In genomic region chr2:64017811-64018714, GRCh38 we compare ENCODE assay signal across 8 cellular contexts. TPM values are rescaled to one million over a fixed set of nuclear protein-coding genes. Genes with fewer than 3 reads are reported as not detected.
DNase-seq lines count a peak whose midpoint lies in the region; ATAC-seq and TF ChIP-seq lines count a peak whose summit lies in the region.

No MANE protein-coding gene starts in this region.

- H3K27ac ChIP-seq in BLaER1: peak overlapping the region; percentile 96
- no peak overlapping the region for H3K27ac ChIP-seq in H9 (ENCODE audit: insufficient read length, low read depth, low read length)
- H3K27ac ChIP-seq in mammary epithelial cell (ENCODE audit: insufficient read depth, low read depth, low read length): peak overlapping the region; percentile 88
- H3K27ac ChIP-seq in stomach smooth muscle (ENCODE audit: low read length): peak overlapping the region; percentile 89

- peaks cover 4% of the 10 kb centered on the region for H3K23me2 ChIP-seq in H9 (ENCODE audit: insufficient read length, low read depth, low read length, poor library complexity, severe bottlenecking)

- H2AFZ ChIP-seq in H9 (ENCODE audit: low read length) (no peak overlapping the region), mammary epithelial cell (ENCODE audit: low read depth, low read length) (peak overlapping the region; percentile 100)

- H4K8ac ChIP-seq in H9 (replicated peaks; ENCODE audit: insufficient read length, low read depth, low read length): no peak overlapping the region

- H4K5ac ChIP-seq in H9 (ENCODE audit: insufficient read length, low read depth, low read length): no peak overlapping the region

- no peaks in the 10 kb centered on the region for H3K36me3 Mint-ChIP-seq in H9 (ENCODE audit: insufficient read depth in 1 of 3, low read depth in 3 of 3)

- H2AK5ac ChIP-seq in H9 (ENCODE audit: insufficient read length, low read length): no peak overlapping the region

- no peaks in the 10 kb centered on the region for H3K79me1 ChIP-seq in H9 (ENCODE audit: insufficient read depth, low read depth, low read length, poor library complexity, severe bottlenecking)

- H3K27ac Mint-ChIP-seq in H9: peak overlapping the region; percentile 85 to 91 (median 91)

- TSS peak; percentile 27 for BruUV-seq in mammary epithelial cell (replicated peaks; lab: Mats Ljungman, UMichigan)

- CTCF ChIA-PET in mammary epithelial cell (lab: Charles Lee; ENCODE audit: low non-redundant PET): no interaction called here

- DNase-seq in H9 (no peak), NT2/D1 (ENCODE audit: low read depth, low spot score) (no peak), mammary epithelial cell (peak; percentile 60), kidney tubule cell (ENCODE audit: low spot score) (peak; percentile 44)

- H2BK12ac ChIP-seq in H9 (ENCODE audit: insufficient read length, low read depth, low read length): no peak overlapping the region

- peaks cover 36% of the 10 kb centered on the region for H4K20me1 ChIP-seq in BLaER1
- no peaks in the 10 kb centered on the region for H4K20me1 ChIP-seq in H9 (ENCODE audit: control insufficient read depth, insufficient read depth, insufficient read length)
- no peaks in the 10 kb centered on the region for H4K20me1 ChIP-seq in mammary epithelial cell (ENCODE audit: insufficient read depth, low read length)

- H3K9me3 ChIP-seq in BLaER1 (no peaks in the 10 kb centered on the region), H9 (ENCODE audit: control insufficient read depth, low read depth, low read length) (no peaks in the 10 kb centered on the region), NT2/D1 (ENCODE audit: insufficient read depth, low read length) (no peaks in the 10 kb centered on the region), mammary epithelial cell (replicated peaks; ENCODE audit: insufficient read depth, low read length) (no peaks in the 10 kb centered on the region), stomach smooth muscle (ENCODE audit: control insufficient read depth in 2 of 2, low read length in 2 of 2) (no peaks in the 10 kb centered on the region)

- H3K9ac ChIP-seq in BLaER1 (peak overlapping the region; percentile 96), H9 (ENCODE audit: extremely low read depth, insufficient read length, low read length) (peak overlapping the region; percentile 10), NT2/D1 (ENCODE audit: insufficient read length, low read depth) (peak overlapping the region; percentile 82), mammary epithelial cell (ENCODE audit: insufficient read depth, low read length) (peak overlapping the region; percentile 88), stomach smooth muscle (ENCODE audit: low read length in 2 of 2) (peak overlapping the region; percentile 83 to 90)

- intact Hi-C loops in mammary epithelial cell (cut with micrococcal nuclease): loop anchor here (10.0 kb wide), 1 partner anchor 323 kb away; no protein-coding TSS in a partner anchor

- H2BK5ac ChIP-seq in H9 (ENCODE audit: insufficient read length, low read length): no peak overlapping the region

- in situ Hi-C loops in mammary epithelial cell (cut with MboI; ENCODE audit: low sequenced_read_pairs in 2 of 2): no loop called here

- H3T11ph ChIP-seq in H9 (ENCODE audit: low read length): no peak overlapping the region

- H3K4me2 ChIP-seq in BLaER1 (peak overlapping the region; percentile 91), H9 (ENCODE audit: insufficient read depth, insufficient read length, low read length) (peak overlapping the region; percentile 79), mammary epithelial cell (ENCODE audit: insufficient read depth, low read depth, low read length) (peak overlapping the region; percentile 80)

- ATAC-seq in HG03457 (IDR thresholded peaks at IDR 0.05; ENCODE audit: unreplicated experiment) (no peak), HG02981 (IDR thresholded peaks at IDR 0.05; ENCODE audit: unreplicated experiment) (no peak)

- no peaks in the 10 kb centered on the region for H3K27me3 Mint-ChIP-seq in H9 (ENCODE audit: low read depth)

- H3K23ac ChIP-seq in H9 (ENCODE audit: insufficient read length, low read depth, low read length): no peak overlapping the region

- no peak overlapping the region for H3K4ac ChIP-seq in H9 (ENCODE audit: low read depth, low read length)

- H3K36me3 ChIP-seq in BLaER1 (no peaks in the 10 kb centered on the region), NT2/D1 (ENCODE audit: insufficient read depth, insufficient read length, low read length) (no peaks in the 10 kb centered on the region), mammary epithelial cell (ENCODE audit: insufficient read depth, low read length) (peaks cover 3% of the 10 kb centered on the region), stomach smooth muscle (ENCODE audit: control insufficient read depth in 2 of 2, insufficient read depth in 2 of 2, low read length in 2 of 2) (no peaks in the 10 kb centered on the region)

- H2BK20ac ChIP-seq in H9 (ENCODE audit: low read depth, low read length, poor library complexity, severe bottlenecking): no peak overlapping the region

- no CpG with 5 or more reads among the region's 22 CpGs for WGBS in H9 (ENCODE audit: extremely low coverage, insufficient read length, low lambda C conversion rate)
- 5% methylated on average over 22 of the region's 22 CpGs for WGBS in mammary epithelial cell (ENCODE audit: low coverage, missing lambda C conversion rate)

- TF ChIP-seq CTCF in H9 (conservative IDR thresholded peaks at IDR 0.05): no peak
- TF ChIP-seq CTCF in mammary epithelial cell (conservative IDR thresholded peaks at IDR 0.05 in 1 of 2, IDR thresholded peaks at IDR 0.05 in 1 of 2; ENCODE audit: extremely low read depth in 1 of 2, insufficient read depth in 1 of 2, low read depth in 1 of 2, low read length in 2 of 2): no peak

- peak overlapping the region; percentile 93 to 95 for H3K4me3 Mint-ChIP-seq in H9

- H3K27me3 ChIP-seq in BLaER1 (no peaks in the 10 kb centered on the region), H9 (ENCODE audit: insufficient read depth, low read length) (no peaks in the 10 kb centered on the region), NT2/D1 (ENCODE audit: insufficient read depth, insufficient read length) (no peaks in the 10 kb centered on the region), mammary epithelial cell (ENCODE audit: insufficient read depth, low read length) (no peaks in the 10 kb centered on the region), stomach smooth muscle (ENCODE audit: control insufficient read depth in 1 of 2, insufficient read depth in 2 of 2, low read length in 2 of 2) (no peaks in the 10 kb centered on the region)

- H3K4me1 ChIP-seq in BLaER1 (peaks cover 21% of the 10 kb centered on the region), H9 (ENCODE audit: insufficient read depth, low read length) (no peaks in the 10 kb centered on the region), NT2/D1 (ENCODE audit: insufficient read depth, insufficient read length) (no peaks in the 10 kb centered on the region), mammary epithelial cell (ENCODE audit: insufficient read depth, low read length) (peaks cover 10% of the 10 kb centered on the region), stomach smooth muscle (ENCODE audit: control insufficient read depth, insufficient read depth, low read length) (peaks cover 7% of the 10 kb centered on the region)

- no peak overlapping the region for H2BK120ac ChIP-seq in H9 (ENCODE audit: low read depth, low read length, poor library complexity, severe bottlenecking)

- dilution Hi-C loops in mammary epithelial cell (cut with HindIII; ENCODE audit: low sequenced_read_pairs): no loop called here

- H3K14ac ChIP-seq in H9 (ENCODE audit: insufficient read depth, low read length): no peak overlapping the region

- H4K91ac ChIP-seq in H9 (ENCODE audit: insufficient read length, low read depth, low read length): no peak overlapping the region

- H2BK15ac ChIP-seq in H9 (ENCODE audit: low read depth, low read length): no peak overlapping the region

- H3K4me1 Mint-ChIP-seq in H9: peaks cover 12 to 16% of the 10 kb centered on the region in 2 experiments

- H3K56ac ChIP-seq in H9 (ENCODE audit: insufficient read length, low read depth, low read length): no peak overlapping the region

- H3K4me3 ChIP-seq in BLaER1: peak overlapping the region; percentile 93
- peak overlapping the region; percentile 48 for H3K4me3 ChIP-seq in NT2/D1 (ENCODE audit: insufficient read length, low read depth)
- peak overlapping the region; percentile 63 to 92 (median 63) for H3K4me3 ChIP-seq in mammary epithelial cell (replicated peaks in 1 of 3; ENCODE audit: insufficient read depth in 1 of 3, low read depth in 2 of 3, low read length in 3 of 3)
- H3K4me3 ChIP-seq in stomach smooth muscle (ENCODE audit: low read length in 2 of 2): peak overlapping the region; percentile 75 to 86

- H3K9me3 Mint-ChIP-seq in H9: peaks cover 0 to 3% of the 10 kb centered on the region in 2 experiments; a peak in 2 of 5 replicates

- no peak overlapping the region for H3K18ac ChIP-seq in H9 (ENCODE audit: insufficient read length, low read depth, low read length)

- H3K79me2 ChIP-seq in H9 (ENCODE audit: insufficient read depth, low read length): peaks cover 3% of the 10 kb centered on the region; the same call in 1 of the 2 replicates
- peaks cover 57% of the 10 kb centered on the region for H3K79me2 ChIP-seq in mammary epithelial cell (ENCODE audit: insufficient read depth, low read length)

RNA-seq across cellular contexts. Expression of gene VPS54, which starts 1.2 kb away (rescaled TPM):
- 13.4 TPM in 2 replicates for total RNA-seq in H9 (2021)
- 10 to 100 TPM; 12.3 to 15.3 TPM for total RNA-seq in mammary epithelial cell
- 5.9 TPM for polyA plus RNA-seq in mammary epithelial cell
- polyA minus RNA-seq in mammary epithelial cell: 13.4 TPM

Comparison
In these comparisons a context has a peak if more than half of its experiments do, and no peak if none do; other contexts are left out.
1. H3K9ac ChIP-seq: peak in every context shown above with its lines; median percentile 96 in BLaER1; 88 in mammary epithelial cell; 86 in stomach smooth muscle; 82 in NT2/D1; 10 in H9.
2. DNase-seq: peak in mammary epithelial cell (single experiment) and kidney tubule cell (single experiment); none in H9 (single experiment) and NT2/D1 (single experiment).
3. Peak in every context shown above with its lines, with median percentiles within 50 percentile points of each other: H3K4me2 ChIP-seq and H3K4me3 ChIP-seq.